In genomic region chr6:108363756-108364356, GRCh38 we compare ENCODE assay signal across 20 cellular contexts.
DNase-seq lines count a peak whose midpoint lies in the region; ATAC-seq, FAIRE-seq and TF ChIP-seq lines count a peak whose summit lies in the region.
"Had no signal": no experiment of that assay in that cellular context is flagged by ENCODE, and none has a peak within 500 bp of the region (broad histone marks: within the 10 kb centered on the region; RNA-seq: fewer than 3 reads in every experiment).

No MANE protein-coding gene starts in this region.

- H4K20me1 ChIP-seq in K562 (replicated peaks; ENCODE audit: control insufficient read depth, insufficient read depth, low read length) (no peaks in the 10 kb centered on the region), neural progenitor cell (ENCODE audit: low read depth) (no peaks in the 10 kb centered on the region)

- peak overlapping the region; percentile 65 for H3K27ac ChIP-seq in K562 (ENCODE audit: extremely low read depth, low read depth, low read length)
- no peak overlapping the region for H3K27ac ChIP-seq in neural progenitor cell
- no peak overlapping the region for H3K27ac ChIP-seq in naive thymus-derived CD4-positive, alpha-beta T cell (ENCODE audit: low read depth, low read length)
- H3K27ac ChIP-seq: lower lobe of right lung, neutrophil, spleen had no signal

- no peak for FAIRE-seq in K562 (lab: Jason Lieb, UNC)

- WGBS in K562 (ENCODE audit: insufficient coverage, low coverage, missing lambda C conversion rate): 42% methylated on average over 6 of the region's 6 CpGs

- intact Hi-C loops in K562 (cut with micrococcal nuclease) (no loop called here), cardiac septum (cut with DNase I) (no loop called here)
- intact Hi-C loops in naive thymus-derived CD4-positive, alpha-beta T cell (cut with micrococcal nuclease): loop anchor here in 1 of 2 donors (5.0 kb wide), 1 partner anchor 67 kb away; the partner anchor contains the start of gene AFG1L

- TF ChIP-seq RAD21 in K562 (CRISPR knock-in tag; conservative IDR thresholded peaks at IDR 0.05 in 1 of 2, IDR thresholded peaks at IDR 0.05 in 1 of 2): no peak

- H2AFZ ChIP-seq in K562 (ENCODE audit: low read depth, low read length): peak overlapping the region; percentile 83
- no peak overlapping the region for H2AFZ ChIP-seq in neural progenitor cell (replicated peaks)

- no TSS peak for BruUV-seq in K562 (replicated peaks; lab: Mats Ljungman, UMichigan)

- H3K4me3 Mint-ChIP-seq in neural progenitor cell: peak overlapping the region; percentile 50
- no peak overlapping the region for H3K4me3 Mint-ChIP-seq in naive thymus-derived CD4-positive, alpha-beta T cell
- H3K4me3 Mint-ChIP-seq: activated CD4-positive, alpha-beta memory T cell treated with anti-CD3 and anti-CD28 coated beads for 36 hours had no signal

- TF ChIP-seq CTCF in K562 (IDR thresholded peaks at IDR 0.05 in 2 of 3, conservative IDR thresholded peaks at IDR 0.05 in 1 of 3; ENCODE audit: insufficient read depth in 2 of 3, low read depth in 1 of 3, low read length in 3 of 3) (no peak), neural progenitor cell (IDR thresholded peaks at IDR 0.05) (no peak)

- peaks cover 21% of the 10 kb centered on the region for H3F3A ChIP-seq in neural progenitor cell (ENCODE audit: low read depth)

- no peak overlapping the region for H3K27ac Mint-ChIP-seq in neural progenitor cell
- H3K27ac Mint-ChIP-seq in naive thymus-derived CD4-positive, alpha-beta T cell: no peak overlapping the region
- H3K27ac Mint-ChIP-seq: activated CD4-positive, alpha-beta memory T cell treated with anti-CD3 and anti-CD28 coated beads for 36 hours had no signal

- ATAC-seq in K562 (peak; percentile 32), HG03045 (IDR thresholded peaks at IDR 0.05; ENCODE audit: unreplicated experiment) (no peak)
- ATAC-seq in naive thymus-derived CD4-positive, alpha-beta T cell: no peak
- ATAC-seq: HCT116, Right ventricle myocardium inferior had no signal

- DNase-seq in GF-D8 (lab: John Stamatoyannopoulos, UW) (peak; percentile 10), NCI-H2227 (lab: John Stamatoyannopoulos, UW; ENCODE audit: unreplicated experiment) (peak; percentile 1), K562 (ENCODE audit: extremely low read depth in 1 of 4, low spot score in 3 of 4) (peak in 1 of 4 experiments; percentile 34), neural progenitor cell (ENCODE audit: low spot score) (peak; percentile 40), AG20443 (ENCODE audit: low spot score) (no peak), cardiac septum (ENCODE audit: low spot score) (no peak)
- no peak for DNase-seq in naive thymus-derived CD4-positive, alpha-beta T cell
- DNase-seq: activated CD4-positive, alpha-beta memory T cell treated with anti-CD3 and anti-CD28 coated beads for 36 hours; AML-193; amniotic stem cell; DMS53; KG1; lower lobe of right lung; NCI-H187 treated with DMSO at 0.1 percent for 48 hours; NCI-H748 treated with DMSO at 0.1 percent for 48 hours; spleen had no signal

- H3K4me1 Mint-ChIP-seq in neural progenitor cell: peaks cover 17% of the 10 kb centered on the region
- peaks cover 0 to 8% (median 0%) of the 10 kb centered on the region in 7 donors for H3K4me1 Mint-ChIP-seq in naive thymus-derived CD4-positive, alpha-beta T cell

- in situ Hi-C loops in K562 (cut with MboI): no loop called here

- H3K36me3 ChIP-seq in K562 (ENCODE audit: control insufficient read depth, insufficient read depth, low read length): no peaks in the 10 kb centered on the region
- peaks cover 3% of the 10 kb centered on the region for H3K36me3 ChIP-seq in neural progenitor cell
- no peaks in the 10 kb centered on the region for H3K36me3 ChIP-seq in naive thymus-derived CD4-positive, alpha-beta T cell (ENCODE audit: control insufficient read depth in 2 of 3, insufficient read depth in 3 of 3, low read length in 3 of 3)
- H3K36me3 ChIP-seq: lower lobe of right lung, neutrophil, spleen had no signal

- no peak for TF ChIP-seq POLR2A in K562 (conservative IDR thresholded peaks at IDR 0.05)

- H3K9me1 ChIP-seq in K562 (ENCODE audit: control insufficient read depth, insufficient read depth, low read length): no peaks in the 10 kb centered on the region

- H3K4me3 ChIP-seq in K562: peak overlapping the region; percentile 4; the same call in 1 of the 2 replicates
- no peak overlapping the region for H3K4me3 ChIP-seq in neural progenitor cell
- H3K4me3 ChIP-seq in naive thymus-derived CD4-positive, alpha-beta T cell (ENCODE audit: low read length): no peak overlapping the region
- H3K4me3 ChIP-seq: lower lobe of right lung, spleen had no signal

- H3K9me3 Mint-ChIP-seq in neural progenitor cell: no peaks in the 10 kb centered on the region
- H3K9me3 Mint-ChIP-seq in naive thymus-derived CD4-positive, alpha-beta T cell: no peaks in the 10 kb centered on the region
- H3K9me3 Mint-ChIP-seq: activated CD4-positive, alpha-beta memory T cell treated with anti-CD3 and anti-CD28 coated beads for 36 hours had no signal

- POLR2A ChIA-PET in K562 (lab: Yijun Ruan, JAX): interaction anchor here (0.5 to 1.6 kb wide), 5 partner anchors 15 to 612 kb away, joined by 3 to 6 read pairs (median 4); partner anchors contain the start of gene SNX3
- POLR2A ChIA-PET in naive thymus-derived CD4-positive, alpha-beta T cell (lab: Charles Lee): no interaction called here

- peaks cover 2% of the 10 kb centered on the region for H3K27me3 Mint-ChIP-seq in neural progenitor cell (ENCODE audit: insufficient read depth, low read depth)
- H3K27me3 Mint-ChIP-seq in naive thymus-derived CD4-positive, alpha-beta T cell: peaks cover 0 to 5% (median 0%) of the 10 kb centered on the region in 5 donors
- H3K27me3 Mint-ChIP-seq: activated CD4-positive, alpha-beta memory T cell treated with anti-CD3 and anti-CD28 coated beads for 36 hours had no signal

- H3K27me3 ChIP-seq in K562 (ENCODE audit: control insufficient read depth in 2 of 2, insufficient read depth in 2 of 2, low read length in 2 of 2) (no peaks in the 10 kb centered on the region), neural progenitor cell (no peaks in the 10 kb centered on the region)
- H3K27me3 ChIP-seq in naive thymus-derived CD4-positive, alpha-beta T cell (ENCODE audit: control insufficient read depth in 2 of 2, insufficient read depth in 2 of 2, low read length in 2 of 2): no peaks in the 10 kb centered on the region
- H3K27me3 ChIP-seq: neutrophil, spleen had no signal

- H3K4me1 ChIP-seq in K562 (replicated peaks in 1 of 2; ENCODE audit: control insufficient read depth in 2 of 2, insufficient read depth in 2 of 2, low read length in 2 of 2): peaks cover 10 to 30% of the 10 kb centered on the region in 2 experiments
- peaks cover 29% of the 10 kb centered on the region for H3K4me1 ChIP-seq in neural progenitor cell
- H3K4me1 ChIP-seq in naive thymus-derived CD4-positive, alpha-beta T cell (ENCODE audit: control insufficient read depth in 2 of 2, insufficient read depth in 2 of 2, low read length in 2 of 2): no peaks in the 10 kb centered on the region
- H3K4me1 ChIP-seq: lower lobe of right lung had no signal

- peak overlapping the region; percentile 57 for H3K4me2 ChIP-seq in K562 (ENCODE audit: insufficient read depth, low read length)
- H3K4me2 ChIP-seq in neural progenitor cell: peak overlapping the region; percentile 9

- H3K79me2 ChIP-seq in K562 (ENCODE audit: control insufficient read depth, insufficient read depth, low read length): no peaks in the 10 kb centered on the region; the same call in 2 of the 3 replicates
- H3K79me2 ChIP-seq in neural progenitor cell (ENCODE audit: low read depth): no peaks in the 10 kb centered on the region

- CTCF ChIA-PET in K562 (lab: Yijun Ruan, JAX; ENCODE audit: low intra/inter-chr PET ratio): interaction anchor here (0.6 kb wide), 1 partner anchor 412 kb away, joined by 3 read pairs; no protein-coding TSS in a partner anchor
- CTCF ChIA-PET in naive thymus-derived CD4-positive, alpha-beta T cell (lab: Charles Lee): no interaction called here

- H3K36me3 Mint-ChIP-seq in neural progenitor cell: peaks cover 3% of the 10 kb centered on the region
- H3K36me3 Mint-ChIP-seq in naive thymus-derived CD4-positive, alpha-beta T cell: peaks cover 0 to 22% (median 16%) of the 10 kb centered on the region in 5 donors

- H3K9me3 ChIP-seq in K562 (replicated peaks; ENCODE audit: control insufficient read depth, insufficient read depth, low read depth, low read length): no peaks in the 10 kb centered on the region
- no peaks in the 10 kb centered on the region for H3K9me3 ChIP-seq in neural progenitor cell (ENCODE audit: low read depth)
- H3K9me3 ChIP-seq in naive thymus-derived CD4-positive, alpha-beta T cell (ENCODE audit: control insufficient read depth in 2 of 3, low read length in 3 of 3): no peaks in the 10 kb centered on the region
- H3K9me3 ChIP-seq: lower lobe of right lung, neutrophil, spleen had no signal

- TF ChIP-seq EP300 in K562 (IDR thresholded peaks at IDR 0.05; ENCODE audit: low read length): no peak

- H3K9ac ChIP-seq in K562 (ENCODE audit: insufficient read depth in 1 of 2, low read depth in 2 of 2, low read length in 2 of 2): peak overlapping the region in 1 of 2 experiments; percentile 66; a peak in 2 of 4 replicates
- H3K9ac ChIP-seq in neural progenitor cell: no peak overlapping the region

TF ChIP-seq in K562, 482 proteins besides CTCF, POLR2A, EP300 and RAD21 (continues in another document):
- TF ChIP-seq FOXJ2 (tag; IDR thresholded peaks at IDR 0.05) (no peak), MEF2D (tag; conservative IDR thresholded peaks at IDR 0.05; ENCODE audit: low read depth) (no peak), ZFX (CRISPR knock-in tag; IDR thresholded peaks at IDR 0.05) (peak; percentile 48), SIN3A (IDR thresholded peaks at IDR 0.05; ENCODE audit: borderline replicate concordance in 2 of 2, control insufficient read depth in 1 of 2, low read depth in 2 of 2, low read length in 2 of 2) (no peak), STAT5A (IDR thresholded peaks at IDR 0.05; ENCODE audit: borderline replicate concordance, low read length) (no peak), ZNF512 (tag; IDR thresholded peaks at IDR 0.05) (no peak)

Comparison
In these comparisons a context has a peak if more than half of its experiments do, and no peak if none do; other contexts are left out.
1. DNase-seq: peak in GF-D8 (single experiment), NCI-H2227 (single experiment) and neural progenitor cell (single experiment); none in naive thymus-derived CD4-positive, alpha-beta T cell (0 of 9), AG20443 (single experiment) and cardiac septum (single experiment).